In genomic region chrX:19799319-19800182, GRCh38 we compare ENCODE assay signal across 9 cellular contexts.
A peak's percentile ranks its signal among the peaks of the same experiment; 100 is the strongest.
DNase-seq lines count a peak whose midpoint lies in the region; ATAC-seq and TF ChIP-seq lines count a peak whose summit lies in the region.
"Had no signal": no experiment of that assay in that cellular context is flagged by ENCODE, and none has a peak within 500 bp of the region (broad histone marks: within the 10 kb centered on the region; RNA-seq: fewer than 3 reads in every experiment).

No MANE protein-coding gene starts in this region.

- no peaks in the 10 kb centered on the region for H3K36me3 ChIP-seq in BE2C

- ATAC-seq in HG02678 (IDR thresholded peaks at IDR 0.05; ENCODE audit: unreplicated experiment) = no peak
- ATAC-seq: body of pancreas had no signal

- peak; percentile 30 for DNase-seq in DMS79 treated with DMSO at 0.1 percent for 48 hours (lab: John Stamatoyannopoulos, UW)
- DNase-seq in NCI-H774 (lab: John Stamatoyannopoulos, UW) = peak; percentile 3
- DNase-seq in astrocyte of the hippocampus (ENCODE audit: low read depth, low spot score) = peak; percentile 57
- DNase-seq in myocyte (ENCODE audit: low read depth) = peak; percentile 65
- DNase-seq in nephron progenitor cell = no peak
- DNase-seq in BE2C = no peak
- no peak for DNase-seq in HT-29 (ENCODE audit: low spot score)

- H3K9me3 ChIP-seq in BE2C = no peaks in the 10 kb centered on the region
- H3K9me3 ChIP-seq: body of pancreas had no signal

- no peak overlapping the region for H3K4me3 ChIP-seq in BE2C (ENCODE audit: low read depth, low read length)
- H3K4me3 ChIP-seq: body of pancreas had no signal

- no peaks in the 10 kb centered on the region for H3K4me1 ChIP-seq in BE2C
- H3K4me1 ChIP-seq: body of pancreas had no signal

- no peak overlapping the region for H3K4me3 Mint-ChIP-seq in nephron progenitor cell

- peaks cover 2% of the 10 kb centered on the region for H3K27me3 Mint-ChIP-seq in nephron progenitor cell (ENCODE audit: low read depth, poor library complexity)

- H3K36me3 Mint-ChIP-seq in nephron progenitor cell (ENCODE audit: low read depth) = no peaks in the 10 kb centered on the region

- peaks cover 57% of the 10 kb centered on the region for H3K9me3 Mint-ChIP-seq in nephron progenitor cell

- no peak overlapping the region for H3K27ac Mint-ChIP-seq in nephron progenitor cell

- TF ChIP-seq CTCF in nephron progenitor cell (IDR thresholded peaks at IDR 0.05) (no peak), BE2C (IDR thresholded peaks at IDR 0.05; ENCODE audit: low read depth, low read length) (no peak)

- H3K27me3 ChIP-seq in BE2C = no peaks in the 10 kb centered on the region
- H3K27me3 ChIP-seq: body of pancreas had no signal

- peaks cover 39% of the 10 kb centered on the region for H3K4me1 Mint-ChIP-seq in nephron progenitor cell

Comparison
In these comparisons a context has a peak if more than half of its experiments do, and no peak if none do; other contexts are left out.
1. DNase-seq: peak in DMS79 treated with DMSO at 0.1 percent for 48 hours (single experiment), NCI-H774 (single experiment), astrocyte of the hippocampus (single experiment) and myocyte (single experiment); none in nephron progenitor cell (single experiment), BE2C (single experiment) and HT-29 (single experiment).